In genomic region chr3:79040091-79040490, GRCh38 we compare ENCODE assay signal across 24 cellular contexts.
"Had no signal": no experiment of that assay in that cellular context is flagged by ENCODE, and none has a peak within 500 bp of the region (broad histone marks: within the 10 kb centered on the region; RNA-seq: fewer than 3 reads in every experiment).

No MANE protein-coding gene starts in this region.

- H3K27me3 ChIP-seq: esophagus squamous epithelium, ovary, spleen, testis, tibial artery had no signal

- H3K27ac ChIP-seq: esophagus squamous epithelium, lower lobe of right lung, ovary, spleen, testis, tibial artery had no signal

- H3K9me3 ChIP-seq: esophagus squamous epithelium, lower lobe of right lung, ovary, spleen, testis, tibial artery had no signal

- DNase-seq: effector memory CD8-positive, alpha-beta T cell; erythroblast; esophagus squamous epithelium; hypothalamus; left ventricle myocardium superior; lower lobe of right lung; naive thymus-derived CD8-positive, alpha-beta T cell; nephron progenitor cell; nucleus accumbens; ovary; retina; spleen; stimulated activated CD4-positive, alpha-beta T cell treated with anti-CD3 and anti-CD28 coated beads, Interleukin-4, amount 100 ng/mL, for 4 hours; stimulated activated naive CD8-positive, alpha-beta T cell treated with anti-CD3 and anti-CD28 coated beads, Interleukin-15, Interleukin-2, amounts not matched to agents 100 U/mL and 50 U/mL, for 24 hours; substantia nigra; testis; tibial artery had no signal

- H3K4me1 Mint-ChIP-seq: naive thymus-derived CD8-positive, alpha-beta T cell; nephron progenitor cell; stimulated activated memory B cell treated with anti-CD40 and anti-IgM and Interleukin-4, amounts not matched to agents 10 μg/mL and 1 μg/mL and 100 μg/mL, for 72 hours had no signal

- FAIRE-seq: colon, endometrium, frontal cortex had no signal

- H3K4me3 ChIP-seq: esophagus squamous epithelium, lower lobe of right lung, ovary, spleen, testis, tibial artery had no signal

- H3K36me3 ChIP-seq: esophagus squamous epithelium, lower lobe of right lung, ovary, spleen, tibial artery had no signal

- H3K27ac Mint-ChIP-seq: dendritic cell treated with granulocyte-macrophage colony-stimulating factor and Interleukin-4, amounts not matched to agents 40 ng/mL and 50 ng/mL, for 4 days; effector memory CD8-positive, alpha-beta T cell; naive thymus-derived CD8-positive, alpha-beta T cell; nephron progenitor cell; stimulated activated memory B cell treated with anti-CD40 and anti-IgM and Interleukin-4, amounts not matched to agents 10 μg/mL and 1 μg/mL and 100 μg/mL, for 72 hours; type B pancreatic cell had no signal

- ATAC-seq: effector memory CD8-positive, alpha-beta T cell; left ventricle myocardium superior; lower lobe of right lung; naive thymus-derived CD8-positive, alpha-beta T cell; sciatic nerve; stimulated activated memory B cell treated with anti-CD40 and anti-IgM and Interleukin-4, amounts not matched to agents 10 μg/mL and 1 μg/mL and 100 μg/mL, for 72 hours; stimulated activated naive CD8-positive, alpha-beta T cell treated with anti-CD3 and anti-CD28 coated beads, Interleukin-15, Interleukin-2, amounts not matched to agents 100 U/mL and 50 U/mL, for 24 hours had no signal

- H3K4me3 Mint-ChIP-seq: dendritic cell treated with granulocyte-macrophage colony-stimulating factor and Interleukin-4, amounts not matched to agents 40 ng/mL and 50 ng/mL, for 4 days; effector memory CD8-positive, alpha-beta T cell; naive thymus-derived CD8-positive, alpha-beta T cell; nephron progenitor cell; stimulated activated memory B cell treated with anti-CD40 and anti-IgM and Interleukin-4, amounts not matched to agents 10 μg/mL and 1 μg/mL and 100 μg/mL, for 72 hours; type B pancreatic cell had no signal

- H3K36me3 Mint-ChIP-seq: naive thymus-derived CD8-positive, alpha-beta T cell; stimulated activated memory B cell treated with anti-CD40 and anti-IgM and Interleukin-4, amounts not matched to agents 10 μg/mL and 1 μg/mL and 100 μg/mL, for 72 hours; type B pancreatic cell had no signal

- H3K9me3 Mint-ChIP-seq: dendritic cell treated with granulocyte-macrophage colony-stimulating factor and Interleukin-4, amounts not matched to agents 40 ng/mL and 50 ng/mL, for 4 days; nephron progenitor cell had no signal

- H3K27me3 Mint-ChIP-seq: dendritic cell treated with granulocyte-macrophage colony-stimulating factor and Interleukin-4, amounts not matched to agents 40 ng/mL and 50 ng/mL, for 4 days; effector memory CD8-positive, alpha-beta T cell; stimulated activated memory B cell treated with anti-CD40 and anti-IgM and Interleukin-4, amounts not matched to agents 10 μg/mL and 1 μg/mL and 100 μg/mL, for 72 hours; type B pancreatic cell had no signal

- H3K4me1 ChIP-seq: lower lobe of right lung, spleen, testis, tibial artery had no signal
